ENCODE assay signal across 8 cellular contexts in the genomic region with DNA sequence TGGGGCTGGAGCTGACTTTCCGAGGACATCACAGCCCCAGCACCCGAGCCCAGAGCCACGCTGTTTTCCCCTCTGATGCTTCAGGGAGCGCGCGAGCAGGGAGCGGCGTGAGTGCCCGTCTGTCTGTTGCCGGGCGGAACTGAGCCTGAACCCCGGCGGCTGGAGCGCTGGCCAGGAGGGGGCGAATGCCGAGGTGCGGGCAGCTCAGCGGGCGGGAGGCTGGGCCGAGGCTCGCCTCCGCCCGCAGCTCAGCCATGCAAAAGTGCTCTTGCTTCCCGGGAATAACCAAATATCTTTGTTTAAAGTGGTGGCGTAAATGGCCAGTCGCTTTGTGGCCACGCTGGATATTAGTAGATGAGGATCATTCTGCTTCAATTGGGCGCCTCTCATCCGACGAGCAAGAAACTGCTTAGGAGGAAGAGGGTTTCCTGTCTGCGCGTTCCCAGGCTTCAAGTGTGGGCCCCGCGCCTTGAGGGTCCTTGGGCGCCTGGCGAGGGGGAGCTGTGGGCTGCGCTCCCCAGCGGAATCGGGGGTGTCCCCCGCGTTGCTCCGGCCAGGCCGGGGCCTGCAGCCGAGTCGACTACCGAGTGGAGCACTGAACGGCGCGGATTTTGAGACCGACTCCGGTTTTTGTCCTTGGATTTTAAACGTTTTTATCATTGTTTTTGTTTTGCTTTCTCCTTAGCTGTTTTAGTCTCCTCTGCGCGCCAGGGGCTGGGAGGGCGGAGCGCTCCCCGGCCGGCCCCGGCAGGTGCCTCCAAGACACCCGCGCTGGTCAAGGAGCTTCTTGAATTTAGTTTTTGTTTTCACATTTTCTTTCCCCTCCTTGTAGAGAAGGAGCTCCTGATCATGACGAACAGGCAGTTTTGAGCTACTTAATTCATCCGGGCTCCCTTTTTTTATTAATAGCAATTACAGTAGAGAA. TPM values are rescaled to one million over a fixed set of nuclear protein-coding genes. Genes with fewer than 3 reads are reported as not detected.
DNase-seq lines count a peak whose midpoint lies in the region; ATAC-seq and TF ChIP-seq lines count a peak whose summit lies in the region.
"Had no signal": no experiment of that assay in that cellular context is flagged by ENCODE, and none has a peak within 500 bp of the region (broad histone marks: within the 10 kb centered on the region; RNA-seq: fewer than 3 reads in every experiment).

No MANE protein-coding gene starts in this region.

- no peaks in the 10 kb centered on the region for H3K4me1 ChIP-seq in CD8-positive, alpha-beta memory T cell (ENCODE audit: insufficient read depth, low read length)

- peaks cover 34% of the 10 kb centered on the region for H3K4me1 Mint-ChIP-seq in WTC11
- H3K4me1 Mint-ChIP-seq in CD8-positive, alpha-beta memory T cell = peaks cover 7 to 29% (median 13%) of the 10 kb centered on the region in 3 donors

- CTCF ChIA-PET in GM10248 (lab: Yijun Ruan, JAX) (interaction anchor here (0.6 to 1.5 kb wide), 4 partner anchors 32 to 148 kb away, joined by 3 to 5 read pairs (median 4); no protein-coding TSS in a partner anchor), WTC11 (lab: Charles Lee) (interaction anchor here (0.5 to 9.3 kb wide), 15 partner anchors 6 to 451 kb away, joined by 3 to 159 read pairs (median 4); partner anchors contain the start of genes MBIP and NKX2-8)
- CTCF ChIA-PET in CD8-positive, alpha-beta memory T cell (lab: Charles Lee) = interaction anchor here (0.8 kb wide), 1 partner anchor 32 kb away, joined by 3 read pairs; no protein-coding TSS in a partner anchor

- ATAC-seq in WTC11 = peak; percentile 7
- ATAC-seq in GM18858 (IDR thresholded peaks at IDR 0.05; ENCODE audit: unreplicated experiment) = no peak

- no peaks in the 10 kb centered on the region for H3K9me3 ChIP-seq in CD8-positive, alpha-beta memory T cell (ENCODE audit: low read length)

- H3K27ac ChIP-seq in CD8-positive, alpha-beta memory T cell (ENCODE audit: low read depth, low read length) = no peak overlapping the region

- peaks cover 98% of the 10 kb centered on the region for H3K27me3 Mint-ChIP-seq in WTC11 (ENCODE audit: low read depth)
- peaks cover 57 to 70% of the 10 kb centered on the region in 2 donors for H3K27me3 Mint-ChIP-seq in CD8-positive, alpha-beta memory T cell

- no peaks in the 10 kb centered on the region for H3K36me3 Mint-ChIP-seq in WTC11
- no peaks in the 10 kb centered on the region for H3K36me3 Mint-ChIP-seq in CD8-positive, alpha-beta memory T cell

- H3K4me3 Mint-ChIP-seq in WTC11 = peak overlapping the region; percentile 59
- H3K4me3 Mint-ChIP-seq in CD8-positive, alpha-beta memory T cell = peak overlapping the region in 2 of 7 donors; percentile 29 to 77

- no peaks in the 10 kb centered on the region for H3K36me3 ChIP-seq in kidney epithelial cell (ENCODE audit: control insufficient read depth, insufficient read depth, low read length)
- H3K36me3 ChIP-seq in CD8-positive, alpha-beta memory T cell (ENCODE audit: insufficient read depth, low read length) = no peaks in the 10 kb centered on the region

- TF ChIP-seq CTCF in GM10248 (IDR thresholded peaks at IDR 0.05; ENCODE audit: control extremely low read depth, extremely low read depth, low read depth, missing control alignments) = no peak
- TF ChIP-seq CTCF in LNCaP clone FGC (IDR thresholded peaks at IDR 0.05; ENCODE audit: control insufficient read depth, extremely low read depth, insufficient read depth) = peak; percentile 49
- no peak for TF ChIP-seq CTCF in WTC11 (IDR thresholded peaks at IDR 0.05)
- TF ChIP-seq CTCF in kidney epithelial cell (IDR thresholded peaks at IDR 0.05; ENCODE audit: insufficient read depth, low read length, poor library complexity, severe bottlenecking) = peak; percentile 28

- DNase-seq in GM10248 (ENCODE audit: extremely low spot score) (peak; percentile 39), LNCaP clone FGC (ENCODE audit: low read depth) (no peak), WTC11 (ENCODE audit: low spot score) (peak; percentile 73), kidney epithelial cell (ENCODE audit: low read depth) (no peak), UCSD-AML1 (lab: John Stamatoyannopoulos, UW; ENCODE audit: unreplicated experiment) (no peak)
- DNase-seq in CD8-positive, alpha-beta memory T cell = no peak

- no peaks in the 10 kb centered on the region for H3K9me3 Mint-ChIP-seq in WTC11
- peaks cover 0 to 13% (median 11%) of the 10 kb centered on the region in 5 donors for H3K9me3 Mint-ChIP-seq in CD8-positive, alpha-beta memory T cell

- POLR2A ChIA-PET in GM10248 (lab: Yijun Ruan, JAX) = no interaction called here
- POLR2A ChIA-PET in WTC11 (lab: Charles Lee) = interaction anchor here (1.2 kb wide), 1 partner anchor 63 kb away, joined by 3 read pairs; no protein-coding TSS in a partner anchor
- POLR2A ChIA-PET in CD8-positive, alpha-beta memory T cell (lab: Charles Lee) = no interaction called here

- H3K4me3 ChIP-seq in LNCaP clone FGC (ENCODE audit: low read depth, low read length) (no peak overlapping the region), kidney epithelial cell (ENCODE audit: low read depth, low read length) (no peak overlapping the region)
- no peak overlapping the region for H3K4me3 ChIP-seq in CD8-positive, alpha-beta memory T cell (ENCODE audit: low read length)

- H3K27me3 ChIP-seq in kidney epithelial cell (ENCODE audit: control insufficient read depth, insufficient read depth, low read length) = peaks cover 96% of the 10 kb centered on the region
- peaks cover 10% of the 10 kb centered on the region for H3K27me3 ChIP-seq in CD8-positive, alpha-beta memory T cell (ENCODE audit: insufficient read depth, low read length, poor library complexity, severe bottlenecking)

- H3K27ac Mint-ChIP-seq in WTC11 = no peak overlapping the region
- H3K27ac Mint-ChIP-seq in CD8-positive, alpha-beta memory T cell = no peak overlapping the region

TF ChIP-seq in WTC11, 78 proteins besides CTCF, POLR2A, EP300 and RAD21:
- TF ChIP-seq SP1 (CRISPR knock-in tag; conservative IDR thresholded peaks at IDR 0.05) (0 out of 2 replicates have a peak, but pooled peaks have one; percentile 2), ZNF263 (CRISPR knock-in tag; IDR thresholded peaks at IDR 0.05; ENCODE audit: low read depth) (no peak), GTF2I (CRISPR knock-in tag; conservative IDR thresholded peaks at IDR 0.05) (no peak), ZNF416 (CRISPR knock-in tag; IDR thresholded peaks at IDR 0.05) (no peak), ATF2 (CRISPR knock-in tag; IDR thresholded peaks at IDR 0.05; ENCODE audit: borderline replicate concordance, low read depth) (no peak), ZNF425 (CRISPR knock-in tag; conservative IDR thresholded peaks at IDR 0.05) (no peak), GABPB1 (CRISPR knock-in tag; IDR thresholded peaks at IDR 0.05) (0 out of 2 replicates have a peak, but pooled peaks have one; percentile 42), CBFB (CRISPR knock-in tag; IDR thresholded peaks at IDR 0.05; ENCODE audit: low read depth) (no peak)
- TF ChIP-seq, protein P1, sequence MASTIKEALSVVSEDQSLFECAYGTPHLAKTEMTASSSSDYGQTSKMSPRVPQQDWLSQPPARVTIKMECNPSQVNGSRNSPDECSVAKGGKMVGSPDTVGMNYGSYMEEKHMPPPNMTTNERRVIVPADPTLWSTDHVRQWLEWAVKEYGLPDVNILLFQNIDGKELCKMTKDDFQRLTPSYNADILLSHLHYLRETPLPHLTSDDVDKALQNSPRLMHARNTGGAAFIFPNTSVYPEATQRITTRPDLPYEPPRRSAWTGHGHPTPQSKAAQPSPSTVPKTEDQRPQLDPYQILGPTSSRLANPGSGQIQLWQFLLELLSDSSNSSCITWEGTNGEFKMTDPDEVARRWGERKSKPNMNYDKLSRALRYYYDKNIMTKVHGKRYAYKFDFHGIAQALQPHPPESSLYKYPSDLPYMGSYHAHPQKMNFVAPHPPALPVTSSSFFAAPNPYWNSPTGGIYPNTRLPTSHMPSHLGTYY (CRISPR knock-in tag; IDR thresholded peaks at IDR 0.05) = no peak

RNA-seq across cellular contexts. Expression of gene NKX2-1, which starts 0.8 kb away (rescaled TPM):
- total RNA-seq in WTC11 (2021) (0.16 to 0.18 TPM in 2 of 3 replicates, not detected in the other), kidney epithelial cell (not detected in 2 replicates)
- total RNA-seq in CD8-positive, alpha-beta memory T cell = not detected
- polyA plus RNA-seq in CD8-positive, alpha-beta memory T cell = not detected
- total RNA-seq: T-helper 1 cell treated with Interleukin-12 subunit alpha and Interleukin-12 subunit beta and Interleukin-4 antibody, amounts not matched to agents 30 ng/mL and 1 ng/mL, for 36 hours had no signal

Comparison
In these comparisons a context has a peak if more than half of its experiments do, and no peak if none do; other contexts are left out.
1. DNase-seq: peak in GM10248 (single experiment) and WTC11 (single experiment); none in LNCaP clone FGC (single experiment), kidney epithelial cell (single experiment), CD8-positive, alpha-beta memory T cell (0 of 5) and UCSD-AML1 (single experiment).
2. CTCF ChIP-seq: peak in LNCaP clone FGC (single experiment) and kidney epithelial cell (single experiment); none in GM10248 (single experiment) and WTC11 (single experiment).